8 cellular contexts compared by ENCODE assay signal in the genomic region with DNA sequence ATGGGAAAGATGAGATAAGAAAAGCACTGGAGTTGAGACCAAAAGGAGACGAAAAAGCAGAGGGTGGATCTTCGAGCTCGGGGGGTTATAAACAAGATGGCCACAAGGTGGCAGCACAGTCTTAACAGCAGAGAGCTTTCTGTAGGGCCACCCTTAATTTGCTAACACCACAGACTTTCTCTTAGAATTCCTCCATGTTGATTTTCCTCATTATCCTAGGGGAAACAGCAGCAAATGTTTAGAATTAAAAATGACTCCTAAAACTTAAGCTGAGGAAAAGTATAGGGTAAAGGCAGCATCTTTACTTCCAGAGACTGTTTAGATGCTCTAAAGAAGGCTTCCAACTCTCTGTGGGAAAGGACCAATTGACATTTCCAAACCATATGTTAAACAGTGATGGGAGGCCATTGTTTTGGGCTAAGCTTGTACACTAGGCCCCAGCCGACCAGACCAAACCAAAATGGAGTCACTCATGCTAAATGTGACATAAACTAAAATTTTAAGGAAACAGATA. TPM values are rescaled to one million over a fixed set of nuclear protein-coding genes. Genes with fewer than 3 reads are reported as not detected.
DNase-seq lines count a peak whose midpoint lies in the region; ATAC-seq and TF ChIP-seq lines count a peak whose summit lies in the region.

No MANE protein-coding gene starts in this region.

- peak overlapping the region; percentile 54 for H3K27ac Mint-ChIP-seq in endothelial cell (ENCODE audit: unreplicated experiment)

- H3K27me3 Mint-ChIP-seq in endothelial cell (ENCODE audit: unreplicated experiment): no peaks in the 10 kb centered on the region

- TF ChIP-seq CTCF in endothelial cell (IDR thresholded peaks at IDR 0.05; ENCODE audit: unreplicated experiment): peak; percentile 89

- ATAC-seq in GM18519 (IDR thresholded peaks at IDR 0.05; ENCODE audit: low FRiP score, unreplicated experiment): peak; percentile 53

- no peaks in the 10 kb centered on the region for H3K36me3 Mint-ChIP-seq in endothelial cell (ENCODE audit: low read depth, unreplicated experiment)

- DNase-seq in ACHN (peak; percentile 81), HT-29 (ENCODE audit: low spot score) (peak; percentile 88), NOMO-1 (lab: John Stamatoyannopoulos, UW; ENCODE audit: unreplicated experiment in 2 of 2) (peak; percentile 46 to 67), endothelial cell (ENCODE audit: low spot score) (peak; percentile 83), mucosa of gallbladder (ENCODE audit: low spot score) (peak; percentile 81)
- DNase-seq in activated CD8-positive, alpha-beta memory T cell treated with anti-CD3 and anti-CD28 coated beads for 48 hours (ENCODE audit: low read depth in 2 of 3, low spot score in 2 of 3): peak; percentile 31 to 42 (median 40)
- peak; percentile 26 to 64 for DNase-seq in stimulated activated CD8-positive, alpha-beta memory T cell treated with anti-CD3 and anti-CD28 coated beads, Interleukin-7, amount 100 ng/mL, for 1 hour (ENCODE audit: low read depth in 2 of 2)

- no peaks in the 10 kb centered on the region for H3K9me3 Mint-ChIP-seq in endothelial cell (ENCODE audit: unreplicated experiment)

- in situ Hi-C loops in ACHN (cut with HindIII; ENCODE audit: low pct_ligation_motif_present, low pct_unique_long_range_greater_than_20kb, low sequenced_read_pairs): loop anchor here (25.0 kb wide), 1 partner anchor 257 kb away; no protein-coding TSS in a partner anchor

- H3K4me3 Mint-ChIP-seq in endothelial cell (ENCODE audit: unreplicated experiment): no peak overlapping the region

- peaks cover 32% of the 10 kb centered on the region for H3K4me1 Mint-ChIP-seq in endothelial cell (ENCODE audit: unreplicated experiment)

RNA-seq across cellular contexts. Expression of a gene that starts 2.5 kb away (rescaled TPM):
- not detected in 2 replicates for total RNA-seq in HT-29 (2014; rRNA removed; shearing (Covaris generic))
- total RNA-seq in endothelial cell (ENCODE audit: unreplicated experiment) (not detected), mucosa of gallbladder (not detected)

RNA-seq across cellular contexts. Expression of a gene that starts 20.0 kb away (rescaled TPM):
- total RNA-seq in HT-29 (2014; rRNA removed; shearing (Covaris generic)): 110 and 113 TPM in 2 replicates
- total RNA-seq in endothelial cell (ENCODE audit: unreplicated experiment): 142 TPM
- 108 TPM for total RNA-seq in mucosa of gallbladder

Comparison
In these comparisons a context has a peak if more than half of its experiments do, and no peak if none do; other contexts are left out.
1. Peak in every context shown above with its lines: DNase-seq and ATAC-seq.